In genomic region chr17:83083368-83084201, GRCh38 we compare ENCODE assay signal across 1 cellular context.
TF ChIP-seq lines count a peak whose summit lies in the region.

No MANE protein-coding gene starts in this region.

TF ChIP-seq in HEK293, 187 proteins besides CTCF, POLR2A, EP300 and RAD21 (continued from another document):
- TF ChIP-seq ZNF692 (tag by site-specific recombination; IDR thresholded peaks at IDR 0.05) (0 out of 2 replicates have a peak, but pooled peaks have one; percentile 32), ZNF600 (tag by site-specific recombination; IDR thresholded peaks at IDR 0.05) (peak; percentile 53), KLF1 (tag by site-specific recombination; IDR thresholded peaks at IDR 0.05) (peak; percentile 99), KLF17 (tag by site-specific recombination; IDR thresholded peaks at IDR 0.05) (peak; percentile 92), ZBTB1 (tag by site-specific recombination; IDR thresholded peaks at IDR 0.05) (no peak), ZNF10 (tag by site-specific recombination; IDR thresholded peaks at IDR 0.05) (peak; percentile 35; the same call in 1 of the 2 replicates), ZNF501 (tag by site-specific recombination; IDR thresholded peaks at IDR 0.05) (no peak), SP7 (tag by site-specific recombination; IDR thresholded peaks at IDR 0.05) (peak; percentile 69; the same call in 1 of the 2 replicates), ZEB2 (tag by site-specific recombination; IDR thresholded peaks at IDR 0.05) (peak; percentile 81), ZBTB11 (tag by site-specific recombination; conservative IDR thresholded peaks at IDR 0.05; ENCODE audit: low read depth) (no peak), ZBTB20 (tag by site-specific recombination; IDR thresholded peaks at IDR 0.05) (peak; percentile 82), REPIN1 (tag by site-specific recombination; IDR thresholded peaks at IDR 0.05; ENCODE audit: low read depth) (no peak), ZFP41 (tag by site-specific recombination; IDR thresholded peaks at IDR 0.05; ENCODE audit: borderline replicate concordance) (no peak), ZNF629 (tag by site-specific recombination; IDR thresholded peaks at IDR 0.05) (peak; percentile 60; the same call in 1 of the 2 replicates), ZNF513 (tag by site-specific recombination; IDR thresholded peaks at IDR 0.05) (0 out of 2 replicates have a peak, but pooled peaks have one; percentile 17), HIC1 (tag by site-specific recombination; IDR thresholded peaks at IDR 0.05) (peak; percentile 60; the same call in 1 of the 2 replicates), PRDM4 (tag by site-specific recombination; IDR thresholded peaks at IDR 0.05) (peak; percentile 75)
